In genomic region chr3:35965908-35966307, GRCh38 we compare ENCODE assay signal across 9 cellular contexts.
DNase-seq lines count a peak whose midpoint lies in the region; ATAC-seq and TF ChIP-seq lines count a peak whose summit lies in the region.
"Had no signal": no experiment of that assay in that cellular context is flagged by ENCODE, and none has a peak within 500 bp of the region (broad histone marks: within the 10 kb centered on the region; RNA-seq: fewer than 3 reads in every experiment).

No MANE protein-coding gene starts in this region.

- no peak overlapping the region for H3K4me3 Mint-ChIP-seq in stimulated activated effector memory CD8-positive, alpha-beta T cell treated with anti-CD3 and anti-CD28 coated beads, Interleukin-12 subunit alpha, Interleukin-12 subunit beta, amount 100 ng/mL, for 72 hours
- no peak overlapping the region for H3K4me3 Mint-ChIP-seq in activated CD8-positive, alpha-beta memory T cell treated with anti-CD3 and anti-CD28 coated beads, Interleukin-2, amount 10 ng/mL, durations not matched to agents 7 days and 5 days
- H3K4me3 Mint-ChIP-seq: naive thymus-derived CD4-positive, alpha-beta T cell had no signal

- peaks cover 2% of the 10 kb centered on the region for H3K9me3 Mint-ChIP-seq in stimulated activated effector memory CD8-positive, alpha-beta T cell treated with anti-CD3 and anti-CD28 coated beads, Interleukin-12 subunit alpha, Interleukin-12 subunit beta, amount 100 ng/mL, for 72 hours
- no peaks in the 10 kb centered on the region for H3K9me3 Mint-ChIP-seq in activated CD8-positive, alpha-beta memory T cell treated with anti-CD3 and anti-CD28 coated beads, Interleukin-2, amount 10 ng/mL, durations not matched to agents 7 days and 5 days (ENCODE audit: low read depth)

- H3K4me1 Mint-ChIP-seq in stimulated activated effector memory CD8-positive, alpha-beta T cell treated with anti-CD3 and anti-CD28 coated beads, Interleukin-12 subunit alpha, Interleukin-12 subunit beta, amount 100 ng/mL, for 72 hours, result no peaks in the 10 kb centered on the region
- no peaks in the 10 kb centered on the region for H3K4me1 Mint-ChIP-seq in activated CD8-positive, alpha-beta memory T cell treated with anti-CD3 and anti-CD28 coated beads, Interleukin-2, amount 10 ng/mL, durations not matched to agents 7 days and 5 days

- no peaks in the 10 kb centered on the region for H3K27me3 Mint-ChIP-seq in activated CD8-positive, alpha-beta memory T cell treated with anti-CD3 and anti-CD28 coated beads, Interleukin-2, amount 10 ng/mL, durations not matched to agents 7 days and 5 days
- H3K27me3 Mint-ChIP-seq: naive thymus-derived CD4-positive, alpha-beta T cell had no signal

- CTCF ChIA-PET in HEK293T (lab: Yijun Ruan, JAX), result interaction anchor here (0.6 to 1.3 kb wide), 13 partner anchors 19 to 1276 kb away, joined by 3 to 6 read pairs (median 3); partner anchors contain the start of gene STAC
- CTCF ChIA-PET in activated CD8-positive, alpha-beta memory T cell treated with anti-CD3 and anti-CD28 coated beads, Interleukin-2, amount 10 ng/mL, durations not matched to agents 7 days and 5 days (lab: Charles Lee), result interaction anchor here (0.8 to 0.9 kb wide), 2 partner anchors 735 to 992 kb away, joined by 3 read pairs; no protein-coding TSS in a partner anchor

- no peak for ATAC-seq in stimulated activated effector memory CD8-positive, alpha-beta T cell treated with anti-CD3 and anti-CD28 coated beads, Interleukin-12 subunit alpha, Interleukin-12 subunit beta, amount 100 ng/mL, for 72 hours
- ATAC-seq in activated CD8-positive, alpha-beta memory T cell treated with anti-CD3 and anti-CD28 coated beads, Interleukin-2, amount 10 ng/mL, durations not matched to agents 7 days and 5 days, result no peak
- ATAC-seq: naive thymus-derived CD4-positive, alpha-beta T cell had no signal

- H3K27ac Mint-ChIP-seq in stimulated activated effector memory CD8-positive, alpha-beta T cell treated with anti-CD3 and anti-CD28 coated beads, Interleukin-12 subunit alpha, Interleukin-12 subunit beta, amount 100 ng/mL, for 72 hours, result no peak overlapping the region
- H3K27ac Mint-ChIP-seq in activated CD8-positive, alpha-beta memory T cell treated with anti-CD3 and anti-CD28 coated beads, Interleukin-2, amount 10 ng/mL, durations not matched to agents 7 days and 5 days, result no peak overlapping the region
- H3K27ac Mint-ChIP-seq: naive thymus-derived CD4-positive, alpha-beta T cell had no signal

- DNase-seq in DMS 273 (lab: John Stamatoyannopoulos, UW; ENCODE audit: unreplicated experiment) (peak; percentile 55), HEK293T (ENCODE audit: extremely low spot score) (peak; percentile 10), RKO (ENCODE audit: low spot score) (peak; percentile 67), fibroblast of peridontal ligament (ENCODE audit: extremely low read depth) (peak; percentile 67), skeletal muscle cell (ENCODE audit: low read depth) (peak; percentile 10), NCI-H226 (no peak)
- no peak for DNase-seq in stimulated activated effector memory CD8-positive, alpha-beta T cell treated with anti-CD3 and anti-CD28 coated beads, Interleukin-12 subunit alpha, Interleukin-12 subunit beta, amount 100 ng/mL, for 72 hours (ENCODE audit: low spot score in 2 of 2)
- no peak for DNase-seq in activated CD8-positive, alpha-beta memory T cell treated with anti-CD3 and anti-CD28 coated beads, Interleukin-2, amount 10 ng/mL, durations not matched to agents 7 days and 5 days

- H3K36me3 Mint-ChIP-seq in stimulated activated effector memory CD8-positive, alpha-beta T cell treated with anti-CD3 and anti-CD28 coated beads, Interleukin-12 subunit alpha, Interleukin-12 subunit beta, amount 100 ng/mL, for 72 hours, result no peaks in the 10 kb centered on the region
- H3K36me3 Mint-ChIP-seq in activated CD8-positive, alpha-beta memory T cell treated with anti-CD3 and anti-CD28 coated beads, Interleukin-2, amount 10 ng/mL, durations not matched to agents 7 days and 5 days, result no peaks in the 10 kb centered on the region
- H3K36me3 Mint-ChIP-seq: naive thymus-derived CD4-positive, alpha-beta T cell had no signal

- POLR2A ChIA-PET in HEK293T (lab: Yijun Ruan, JAX), result no interaction called here

- H3K4me3 ChIP-seq in skeletal muscle cell (ENCODE audit: low read depth, low read length), result no peak overlapping the region

TF ChIP-seq in HEK293T, 16 proteins besides CTCF, POLR2A, EP300 and RAD21:
- TF ChIP-seq TARDBP (IDR thresholded peaks at IDR 0.05) (no peak), ELF4 (IDR thresholded peaks at IDR 0.05) (no peak), BHLHE40 (IDR thresholded peaks at IDR 0.05; ENCODE audit: borderline replicate concordance) (no peak), SUZ12 (IDR thresholded peaks at IDR 0.05) (no peak), PKNOX1 (IDR thresholded peaks at IDR 0.05) (no peak), L3MBTL2 (conservative IDR thresholded peaks at IDR 0.05) (no peak), HDGF (IDR thresholded peaks at IDR 0.05; ENCODE audit: borderline replicate concordance) (no peak), ZNF384 (IDR thresholded peaks at IDR 0.05) (no peak)

Comparison
In these comparisons a context has a peak if more than half of its experiments do, and no peak if none do; other contexts are left out.
1. DNase-seq: peak in DMS 273 (single experiment), HEK293T (single experiment), RKO (single experiment), fibroblast of peridontal ligament (single experiment) and skeletal muscle cell (single experiment); none in stimulated activated effector memory CD8-positive, alpha-beta T cell treated with anti-CD3 and anti-CD28 coated beads, Interleukin-12 subunit alpha, Interleukin-12 subunit beta, amount 100 ng/mL, for 72 hours (0 of 2), activated CD8-positive, alpha-beta memory T cell treated with anti-CD3 and anti-CD28 coated beads, Interleukin-2, amount 10 ng/mL, durations not matched to agents 7 days and 5 days (single experiment) and NCI-H226 (single experiment).